In genomic region chr15:51799908-51800252, GRCh38 we compare ENCODE assay signal across 32 cellular contexts.
"Had no signal": no experiment of that assay in that cellular context is flagged by ENCODE, and none has a peak within 500 bp of the region (broad histone marks: within the 10 kb centered on the region; RNA-seq: fewer than 3 reads in every experiment).

No MANE protein-coding gene starts in this region.

- H3K79me2 ChIP-seq: parathyroid adenoma had no signal

- H3K4me1 ChIP-seq: psoas muscle, suprapubic skin, testis, tibial artery, transverse colon, upper lobe of right lung, uterus had no signal

- H3K36me3 Mint-ChIP-seq: natural killer cell, type B pancreatic cell had no signal

- H3K27ac Mint-ChIP-seq: natural killer cell; nephron progenitor cell; progenitor cell of endocrine pancreas; stimulated activated memory B cell treated with anti-CD40 and anti-IgM and Interleukin-4, amounts not matched to agents 10 μg/mL and 1 μg/mL and 100 μg/mL, for 72 hours had no signal

- H3K27ac ChIP-seq: ovary, parathyroid adenoma, psoas muscle, skin epidermis, suprapubic skin, testis, tibial artery, transverse colon, upper lobe of right lung, uterus had no signal

- H3K9me3 Mint-ChIP-seq: naive B cell; natural killer cell; nephron progenitor cell; neural crest cell; stimulated activated memory B cell treated with anti-CD40 and anti-IgM and Interleukin-4, amounts not matched to agents 10 μg/mL and 1 μg/mL and 100 μg/mL, for 72 hours; stimulated activated naive CD8-positive, alpha-beta T cell treated with anti-CD3 and anti-CD28 coated beads, Interleukin-15, amount 100 ng/mL, for 72 hours; type B pancreatic cell had no signal

- H3K4me3 ChIP-seq: ovary, psoas muscle, skin epidermis, smooth muscle cell, spleen, suprapubic skin, testis, tibial artery, transverse colon, upper lobe of right lung, uterus had no signal

- H3K9me3 ChIP-seq: ovary, psoas muscle, spleen, suprapubic skin, testis, tibial artery, transverse colon, upper lobe of right lung, uterus had no signal

- H3K27me3 ChIP-seq: ovary, spleen, suprapubic skin, testis, tibial artery, transverse colon, upper lobe of right lung, uterus had no signal

- H3K4me1 Mint-ChIP-seq: natural killer cell; stimulated activated naive CD8-positive, alpha-beta T cell treated with anti-CD3 and anti-CD28 coated beads, Interleukin-15, amount 100 ng/mL, for 72 hours had no signal

- H3K9ac ChIP-seq: parathyroid adenoma had no signal

- H3K4me2 ChIP-seq: smooth muscle cell had no signal

- H3K36me3 ChIP-seq: ovary, transverse colon, uterus had no signal

- H3K27me3 Mint-ChIP-seq: naive B cell; progenitor cell of endocrine pancreas; stimulated activated memory B cell treated with anti-CD40 and anti-IgM and Interleukin-4, amounts not matched to agents 10 μg/mL and 1 μg/mL and 100 μg/mL, for 72 hours; stimulated activated naive CD8-positive, alpha-beta T cell treated with anti-CD3 and anti-CD28 coated beads, Interleukin-15, amount 100 ng/mL, for 72 hours; type B pancreatic cell had no signal

- ATAC-seq: natural killer cell; psoas muscle; right cardiac atrium; sciatic nerve; stimulated activated memory B cell treated with anti-CD40 and anti-IgM and Interleukin-4, amounts not matched to agents 10 μg/mL and 1 μg/mL and 100 μg/mL, for 72 hours; stimulated activated naive CD8-positive, alpha-beta T cell treated with anti-CD3 and anti-CD28 coated beads, Interleukin-15, amount 100 ng/mL, for 72 hours; stimulated activated naive CD8-positive, alpha-beta T cell treated with anti-CD3 and anti-CD28 coated beads, Interleukin-15, Interleukin-2, amounts not matched to agents 100 U/mL and 50 U/mL, for 24 hours had no signal

- DNase-seq: naive B cell; natural killer cell; nephron progenitor cell; occipital lobe; ovary; posterior cingulate gyrus; psoas muscle; spleen; stimulated activated CD4-positive, alpha-beta T cell treated with anti-CD3 and anti-CD28 coated beads, Interleukin-12 subunit alpha, Interleukin-12 subunit beta, amount 100 ng/mL, for 4 hours; stimulated activated CD4-positive, alpha-beta T cell treated with anti-CD3 and anti-CD28 coated beads, Interleukin-1b, Interleukin-23, amount 100 ng/mL, for 48 hours; stimulated activated CD4-positive, alpha-beta T cell treated with anti-CD3 and anti-CD28 coated beads, Interleukin-4, amount 100 ng/mL, for 1 hour; stimulated activated CD4-positive, alpha-beta T cell treated with anti-CD3 and anti-CD28 coated beads, Interleukin-4, amount 100 ng/mL, for 4 hours; stimulated activated CD8-positive, alpha-beta memory T cell treated with anti-CD3 and anti-CD28 coated beads, Interleukin-4, amount 100 ng/mL, for 48 hours; stimulated activated naive CD4-positive, alpha-beta T cell; stimulated activated naive CD8-positive, alpha-beta T cell treated with anti-CD3 and anti-CD28 coated beads, Interleukin-15, amount 100 ng/mL, for 72 hours; stimulated activated naive CD8-positive, alpha-beta T cell treated with anti-CD3 and anti-CD28 coated beads, Interleukin-15, Interleukin-2, amounts not matched to agents 100 U/mL and 50 U/mL, for 24 hours; substantia nigra; testis; tibial artery; transverse colon; upper lobe of right lung; uterus had no signal

- H3K4me3 Mint-ChIP-seq: natural killer cell; nephron progenitor cell; neural crest cell; stimulated activated memory B cell treated with anti-CD40 and anti-IgM and Interleukin-4, amounts not matched to agents 10 μg/mL and 1 μg/mL and 100 μg/mL, for 72 hours; stimulated activated naive CD8-positive, alpha-beta T cell treated with anti-CD3 and anti-CD28 coated beads, Interleukin-15, amount 100 ng/mL, for 72 hours; type B pancreatic cell had no signal
